20 cellular contexts compared by ENCODE assay signal in genomic region chr5:9302228-9302627, GRCh38.
DNase-seq lines count a peak whose midpoint lies in the region; ATAC-seq, FAIRE-seq and TF ChIP-seq lines count a peak whose summit lies in the region.
"Had no signal": no experiment of that assay in that cellular context is flagged by ENCODE, and none has a peak within 500 bp of the region (broad histone marks: within the 10 kb centered on the region; RNA-seq: fewer than 3 reads in every experiment).

No MANE protein-coding gene starts in this region.

- no peak for TF ChIP-seq EP300 in esophagus muscularis mucosa (IDR thresholded peaks at IDR 0.05)

- no peak for TF ChIP-seq POLR2A in esophagus muscularis mucosa (IDR thresholded peaks at IDR 0.05; ENCODE audit: low read depth)

- ATAC-seq in HG03571 (IDR thresholded peaks at IDR 0.05; ENCODE audit: unreplicated experiment) = no peak
- ATAC-seq: Panc1 had no signal

- peaks cover 16% of the 10 kb centered on the region for H3K79me1 ChIP-seq in mesenchymal stem cell (replicated peaks; ENCODE audit: low read length, poor library complexity, severe bottlenecking)

- no peak overlapping the region for H4K91ac ChIP-seq in mesenchymal stem cell (ENCODE audit: low read length)

- no peaks in the 10 kb centered on the region for H3K4me1 ChIP-seq in mesenchymal stem cell (ENCODE audit: control insufficient read depth, insufficient read depth, low read depth, low read length)
- no peaks in the 10 kb centered on the region for H3K4me1 ChIP-seq in esophagus muscularis mucosa

- TF ChIP-seq CTCF in bronchial epithelial cell (IDR thresholded peaks at IDR 0.05; ENCODE audit: insufficient read depth, low read length, severe bottlenecking) (no peak), esophagus muscularis mucosa (IDR thresholded peaks at IDR 0.05) (no peak)

- peak; percentile 14 for DNase-seq in DMS53 (lab: John Stamatoyannopoulos, UW)
- no peak for DNase-seq in DMS53 treated with DMSO at 0.1 percent for 48 hours (lab: John Stamatoyannopoulos, UW; ENCODE audit: unreplicated experiment)
- peak; percentile 33 for DNase-seq in NCI-H226
- peak; percentile 42 for DNase-seq in bronchial epithelial cell (ENCODE audit: low read depth)
- peak; percentile 57 for DNase-seq in mesenchymal stem cell
- no peak for DNase-seq in esophagus muscularis mucosa (ENCODE audit: extremely low spot score)
- no peak for DNase-seq in NCI-H2029 (lab: John Stamatoyannopoulos, UW)
- DNase-seq: C1 segment of cervical spinal cord, DMS 273 treated with DMSO at 0.1 percent for 48 hours, NCI-H1105, NCI-H1694 treated with DMSO at 0.1 percent for 48 hours, NCI-H446, NCI-H748 treated with DMSO at 0.1 percent for 48 hours, Right ventricle myocardium superior had no signal

- no peak overlapping the region for H3K9ac ChIP-seq in mesenchymal stem cell (ENCODE audit: low read length)

- H3K36me3 ChIP-seq in bronchial epithelial cell (ENCODE audit: control insufficient read depth, insufficient read depth, low read length) = no peaks in the 10 kb centered on the region
- peaks cover 0 to 5% of the 10 kb centered on the region in 2 experiments for H3K36me3 ChIP-seq in mesenchymal stem cell (ENCODE audit: control insufficient read depth in 1 of 2, insufficient read depth in 2 of 2, low read depth in 1 of 2, low read length in 2 of 2)
- H3K36me3 ChIP-seq in esophagus muscularis mucosa = no peaks in the 10 kb centered on the region

- no peak overlapping the region for H3K18ac ChIP-seq in mesenchymal stem cell (ENCODE audit: low read depth in 1 of 2, low read length in 2 of 2)

- no peak overlapping the region for H3K23ac ChIP-seq in mesenchymal stem cell (ENCODE audit: low read length in 2 of 2)

- H2BK12ac ChIP-seq in mesenchymal stem cell (ENCODE audit: low read length in 2 of 2) = no peak overlapping the region

- H3K4ac ChIP-seq in mesenchymal stem cell (ENCODE audit: low read depth in 1 of 2, low read length in 2 of 2) = no peak overlapping the region

- H3K4me2 ChIP-seq in mesenchymal stem cell (ENCODE audit: low read length, poor library complexity, severe bottlenecking) = no peak overlapping the region

- H3K14ac ChIP-seq in mesenchymal stem cell (ENCODE audit: low read length in 2 of 2) = no peak overlapping the region

- H3K9me3 ChIP-seq in mesenchymal stem cell (ENCODE audit: control insufficient read depth, low read length) (no peaks in the 10 kb centered on the region), esophagus muscularis mucosa (peaks cover 0 to 5% (median 0%) of the 10 kb centered on the region in 4 donors)

- H3K27ac ChIP-seq in mesenchymal stem cell (ENCODE audit: low read length, poor library complexity, severe bottlenecking) = no peak overlapping the region
- H3K27ac ChIP-seq in esophagus muscularis mucosa (replicated peaks in 1 of 4) = no peak overlapping the region
- H3K27ac ChIP-seq: 22Rv1 had no signal

- H3K4me3 ChIP-seq in bronchial epithelial cell (ENCODE audit: low read depth, low read length) (no peak overlapping the region), mesenchymal stem cell (ENCODE audit: insufficient read depth in 1 of 2, low read depth in 1 of 2, low read length in 2 of 2) (no peak overlapping the region), esophagus muscularis mucosa (no peak overlapping the region)

- intact Hi-C loops in esophagus muscularis mucosa (cut with DNase I) = no loop called here

- H3K27me3 ChIP-seq in bronchial epithelial cell (ENCODE audit: control insufficient read depth, insufficient read depth, low read length) = no peaks in the 10 kb centered on the region
- H3K27me3 ChIP-seq in mesenchymal stem cell (ENCODE audit: control insufficient read depth in 1 of 2, insufficient read depth in 1 of 2, low read length in 2 of 2) = no peaks in the 10 kb centered on the region
- no peaks in the 10 kb centered on the region for H3K27me3 ChIP-seq in esophagus muscularis mucosa

- no peak overlapping the region for H2AK5ac ChIP-seq in mesenchymal stem cell (ENCODE audit: low read length, severe bottlenecking)

- H4K8ac ChIP-seq in mesenchymal stem cell (ENCODE audit: low read length) = no peak overlapping the region

- H2BK5ac ChIP-seq in mesenchymal stem cell (ENCODE audit: low read depth, low read length, poor library complexity, severe bottlenecking) = no peak overlapping the region

- 6% methylated on average over 2 of the region's 2 CpGs for WGBS in mesenchymal stem cell
- WGBS in esophagus muscularis mucosa = 60% methylated on average over 2 of the region's 2 CpGs

- no peak overlapping the region for H2BK15ac ChIP-seq in mesenchymal stem cell (ENCODE audit: low read depth, poor library complexity, severe bottlenecking)

- H2AFZ ChIP-seq in mesenchymal stem cell (ENCODE audit: low read depth, low read length) = no peak overlapping the region

- FAIRE-seq in bronchial epithelial cell (lab: Jason Lieb, UNC) = peak; percentile 28
- FAIRE-seq: G401.6, GM12892, H1 had no signal

- H2BK120ac ChIP-seq in mesenchymal stem cell (ENCODE audit: low read depth, low read length) = no peak overlapping the region

Comparison
In these comparisons a context has a peak if more than half of its experiments do, and no peak if none do; other contexts are left out.
1. DNase-seq: peak in DMS53 (single experiment), NCI-H226 (single experiment), bronchial epithelial cell (single experiment) and mesenchymal stem cell (single experiment); none in DMS53 treated with DMSO at 0.1 percent for 48 hours (single experiment), esophagus muscularis mucosa (single experiment) and NCI-H2029 (single experiment).